Comparison of ENCODE assay signal across 8 cellular contexts in genomic region chr9:85741112-85741874, GRCh38. TPM values are rescaled to one million over a fixed set of nuclear protein-coding genes. Genes with fewer than 3 reads are reported as not detected.
DNase-seq lines count a peak whose midpoint lies in the region; ATAC-seq and TF ChIP-seq lines count a peak whose summit lies in the region.

No MANE protein-coding gene starts in this region.

- H2AFZ ChIP-seq in ACC112 (ENCODE audit: low read length, unreplicated experiment): peak overlapping the region; percentile 95

- H3K9me3 ChIP-seq in heart left ventricle (no peaks in the 10 kb centered on the region), psoas muscle (no peaks in the 10 kb centered on the region)

- no peaks in the 10 kb centered on the region for H3K27me3 Mint-ChIP-seq in activated naive CD4-positive, alpha-beta T cell treated with anti-CD3 and anti-CD28 coated beads, Interleukin-2, amount 50 U/mL, for 24 hours

- peak overlapping the region; percentile 96 for H3K27ac Mint-ChIP-seq in activated naive CD4-positive, alpha-beta T cell treated with anti-CD3 and anti-CD28 coated beads, Interleukin-2, amount 50 U/mL, for 24 hours

- ATAC-seq in GM18873 (IDR thresholded peaks at IDR 0.05; ENCODE audit: low FRiP score, unreplicated experiment) (peak; percentile 47), HG03135 (IDR thresholded peaks at IDR 0.05; ENCODE audit: unreplicated experiment) (peak; percentile 51), heart left ventricle (peak in 3 of 4 donors; percentile 11 to 59 (median 57)), psoas muscle (peak; percentile 33 to 55 (median 46))

- H3K4me3 Mint-ChIP-seq in activated naive CD4-positive, alpha-beta T cell treated with anti-CD3 and anti-CD28 coated beads, Interleukin-2, amount 50 U/mL, for 24 hours: peak overlapping the region; percentile 97

- peaks cover 36% of the 10 kb centered on the region for H3K4me1 Mint-ChIP-seq in activated naive CD4-positive, alpha-beta T cell treated with anti-CD3 and anti-CD28 coated beads, Interleukin-2, amount 50 U/mL, for 24 hours

- H3K27me3 ChIP-seq in ACC112 (ENCODE audit: insufficient read depth, low read length) (peaks cover 21% of the 10 kb centered on the region), heart left ventricle (no peaks in the 10 kb centered on the region), psoas muscle (ENCODE audit: insufficient read depth in 3 of 3, low read length in 2 of 3) (no peaks in the 10 kb centered on the region)

- H3K4me1 ChIP-seq in ACC112 (ENCODE audit: control insufficient read depth, insufficient read depth, low read length, unreplicated experiment) (peaks cover 16% of the 10 kb centered on the region), heart left ventricle (peaks cover 0 to 63% (median 15%) of the 10 kb centered on the region in 12 donors), psoas muscle (peaks cover 24% of the 10 kb centered on the region)

- H3K36me3 ChIP-seq in ACC112 (ENCODE audit: insufficient read depth, low read length): no peaks in the 10 kb centered on the region
- H3K36me3 ChIP-seq in heart left ventricle: no peaks in the 10 kb centered on the region
- no peaks in the 10 kb centered on the region for H3K36me3 ChIP-seq in psoas muscle (ENCODE audit: insufficient read depth in 1 of 2, low read depth in 1 of 2)

- peak overlapping the region; percentile 98 for H3K4me3 ChIP-seq in ACC112 (ENCODE audit: low read depth, low read length)
- H3K4me3 ChIP-seq in heart left ventricle: peak overlapping the region; percentile 81 to 100 (median 98)
- H3K4me3 ChIP-seq in psoas muscle: peak overlapping the region; percentile 97

- H3K27ac ChIP-seq in ACC112 (ENCODE audit: low read depth, low read length) (peak overlapping the region; percentile 39; the same call in 1 of the 2 replicates), heart left ventricle (peak overlapping the region; percentile 69 to 95 (median 88)), psoas muscle (peak overlapping the region; percentile 94)

- no peak for TF ChIP-seq POLR2A in heart left ventricle (IDR thresholded peaks at IDR 0.05)

- 0 to 1% (median 0%) methylated on average over 34 to 74 of the region's 74 CpGs for WGBS in heart left ventricle, 4 donors
- 0% methylated on average over 53 to 74 of the region's 74 CpGs for WGBS in psoas muscle, 3 donors

- TF ChIP-seq CTCF in heart left ventricle (IDR thresholded peaks at IDR 0.05) (peak in 1 of 12 donors; percentile 0), psoas muscle (IDR thresholded peaks at IDR 0.05) (no peak)

- peaks cover 24% of the 10 kb centered on the region for H3K79me2 ChIP-seq in ACC112 (ENCODE audit: control insufficient read depth, insufficient read depth, low read length, unreplicated experiment)

- intact Hi-C loops in heart left ventricle (cut with DNase I): loop anchor here in 5 of 10 donors (5.0 to 10.0 kb wide), 4 partner anchors 39 to 64 kb away; no protein-coding TSS in a partner anchor
- intact Hi-C loops in psoas muscle (cut with DNase I): loop anchor here (5.0 to 10.0 kb wide), 2 partner anchors 66 to 614 kb away; partner anchors contain the start of gene TUT7 (in 1 of the 2)

- H3K9me3 Mint-ChIP-seq in activated naive CD4-positive, alpha-beta T cell treated with anti-CD3 and anti-CD28 coated beads, Interleukin-2, amount 50 U/mL, for 24 hours: no peaks in the 10 kb centered on the region

- no peaks in the 10 kb centered on the region for H3K36me3 Mint-ChIP-seq in activated naive CD4-positive, alpha-beta T cell treated with anti-CD3 and anti-CD28 coated beads, Interleukin-2, amount 50 U/mL, for 24 hours

- DNase-seq in RKO (ENCODE audit: low spot score) (peak; percentile 70), heart left ventricle (peak in 4 of 5 donors; percentile 27 to 55 (median 37)), psoas muscle (peak in 1 of 2 donors; percentile 64), SIG-M5 (lab: John Stamatoyannopoulos, UW) (no peak)

RNA-seq across cellular contexts. Expression of gene AGTPBP1, which starts 0.5 kb away (rescaled TPM):
- total RNA-seq in heart left ventricle: 10 to 100 TPM; 39.5 to 72.4 (median 48.1) TPM
- 10 to 100 TPM in 1 of 2 donors, 1 to 10 TPM in 1; 7.1 to 23.0 TPM for polyA plus RNA-seq in heart left ventricle
- 10 to 100 TPM; 19.6 to 25.9 (median 21.9) TPM for total RNA-seq in psoas muscle
- polyA plus RNA-seq in psoas muscle: 10 to 100 TPM in 1 of 3 donors, 1 to 10 TPM in 2; 3.9 to 18.5 (median 6.5) TPM

Comparison
In these comparisons a context has a peak if more than half of its experiments do, and no peak if none do; other contexts are left out.
1. H3K27ac ChIP-seq: peak in every context shown above with its lines; median percentile 94 in psoas muscle; 88 in heart left ventricle; 39 in ACC112.